In genomic region chr2:173985595-173985994, GRCh38 we compare ENCODE assay signal across 2 cellular contexts.
TF ChIP-seq lines count a peak whose summit lies in the region.

No MANE protein-coding gene starts in this region.

TF ChIP-seq in SK-N-SH, 30 proteins besides CTCF, POLR2A, EP300 and RAD21 (continued from another document):
- TF ChIP-seq NFIC (IDR thresholded peaks at IDR 0.05; ENCODE audit: borderline replicate concordance): no peak
TF ChIP-seq in SK-N-SH: peak in this region for 1.

TF ChIP-seq in SK-N-SH treated with all-trans-retinoic acid at 6 μM for 48 hours, 23 proteins besides CTCF, POLR2A, EP300 and RAD21 (continued from another document):
- no peak for TF ChIP-seq TSHZ2 (CRISPR knock-in tag; IDR thresholded peaks at IDR 0.05)
- TF ChIP-seq GLIS3 (CRISPR knock-in tag; IDR thresholded peaks at IDR 0.05): no peak
- no peak for TF ChIP-seq CSDC2 (CRISPR knock-in tag; IDR thresholded peaks at IDR 0.05)
- no peak for TF ChIP-seq CREB5 (CRISPR knock-in tag; IDR thresholded peaks at IDR 0.05; ENCODE audit: low read depth)
- no peak for TF ChIP-seq SNAI2 (CRISPR knock-in tag; IDR thresholded peaks at IDR 0.05)
- TF ChIP-seq ZNF8 (CRISPR knock-in tag; IDR thresholded peaks at IDR 0.05): no peak
- no peak for TF ChIP-seq ZFP3 (CRISPR knock-in tag; IDR thresholded peaks at IDR 0.05)
- TF ChIP-seq ESRRG (CRISPR knock-in tag; IDR thresholded peaks at IDR 0.05): no peak
